In the genomic region with DNA sequence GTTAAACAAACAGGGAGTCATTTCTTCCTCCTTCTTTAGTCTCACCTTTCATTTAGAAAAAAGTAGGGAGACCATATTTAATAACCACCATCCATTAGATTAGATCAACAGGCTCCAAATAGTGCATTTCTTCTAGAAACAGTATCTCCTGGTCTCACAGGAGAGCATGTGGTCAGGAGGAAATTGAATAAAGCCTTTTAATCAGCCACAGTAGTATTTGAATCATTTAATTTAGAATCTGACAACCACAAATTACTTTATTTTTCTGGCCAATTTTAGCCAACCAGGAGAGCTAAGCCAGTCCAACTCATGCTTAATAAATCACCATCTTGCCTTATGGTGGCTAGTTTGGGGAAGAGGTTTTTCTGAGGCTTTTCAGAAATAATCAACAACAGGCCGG, we compare ENCODE assay signal across 30 cellular contexts.
"Had no signal": no experiment of that assay in that cellular context is flagged by ENCODE, and none has a peak within 500 bp of the region (broad histone marks: within the 10 kb centered on the region; RNA-seq: fewer than 3 reads in every experiment).

No MANE protein-coding gene starts in this region.

- H3K36me3 ChIP-seq: MG63 had no signal

- H3K9me3 ChIP-seq: MG63 had no signal

- H3K27ac ChIP-seq: KMS-11 had no signal

- H3K4me2 ChIP-seq: KMS-11 had no signal

- H3K4me3 ChIP-seq: MG63 had no signal

- H3K9ac ChIP-seq: KMS-11 had no signal

- DNase-seq: Karpas-422, KG1, MG63, MM.1S, NCI-H1048, NCI-H1092, NCI-H1105, NCI-H1105 treated with DMSO at 0.1 percent for 48 hours, NCI-H1417, NCI-H1417 treated with DMSO at 0.1 percent for 48 hours, NCI-H1436, NCI-H1436 treated with DMSO at 0.1 percent for 48 hours, NCI-H146, NCI-H1694, NCI-H1694 treated with DMSO at 0.1 percent for 48 hours, NCI-H187, NCI-H187 treated with DMSO at 0.1 percent for 48 hours, NCI-H1930, NCI-H2081, NCI-H2081 treated with DMSO at 0.1 percent for 48 hours, NCI-H2107, NCI-H2171, NCI-H2171 treated with DMSO at 0.1 percent for 48 hours, NCI-H2227 treated with DMSO at 0.1 percent for 48 hours, NCI-H226, NCI-H345, NCI-H446, NCI-H446 treated with DMSO at 0.1 percent for 48 hours, NCI-H510A had no signal
